8 cellular contexts compared by ENCODE assay signal in the genomic region with DNA sequence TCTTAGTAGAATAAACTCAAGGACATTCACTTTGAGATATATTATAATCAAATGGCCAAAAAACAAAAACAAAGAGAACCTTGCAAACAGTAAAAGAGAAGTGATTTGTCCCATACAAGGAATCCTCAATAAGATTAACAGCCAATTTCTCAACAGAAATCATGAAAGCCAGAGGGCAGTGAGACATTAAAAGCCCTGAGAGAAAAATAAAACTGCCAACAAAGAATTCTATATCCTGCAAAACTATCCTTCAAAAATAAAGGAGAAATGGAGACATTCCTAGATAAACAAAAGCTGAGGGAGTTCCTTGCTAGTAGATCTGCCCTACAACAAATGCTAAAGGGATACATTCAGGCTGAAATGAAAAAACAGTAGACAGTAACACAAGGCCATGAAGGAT.
"Had no signal": no experiment of that assay in that cellular context is flagged by ENCODE, and none has a peak within 500 bp of the region (broad histone marks: within the 10 kb centered on the region; RNA-seq: fewer than 3 reads in every experiment).

No MANE protein-coding gene starts in this region.

- H3K27ac Mint-ChIP-seq: IgD-negative memory B cell had no signal

- H3K9ac ChIP-seq: KMS-11 had no signal

- H3K27ac ChIP-seq: HL-60, KMS-11 had no signal

- FAIRE-seq: HepG2, HTR-8/SVneo had no signal

- DNase-seq: IMR-90, KBM-7, KG1 had no signal

- ATAC-seq: HepG2 had no signal

- H3K4me2 ChIP-seq: KMS-11 had no signal

- H3K36me3 Mint-ChIP-seq: IgD-negative memory B cell had no signal

- H3K4me3 Mint-ChIP-seq: IgD-negative memory B cell had no signal
